Comparison of ENCODE assay signal across 6 cellular contexts in genomic region chr15:26640601-26641000, GRCh38.
"Had no signal": no experiment of that assay in that cellular context is flagged by ENCODE, and none has a peak within 500 bp of the region (broad histone marks: within the 10 kb centered on the region; RNA-seq: fewer than 3 reads in every experiment).

No MANE protein-coding gene starts in this region.

- H3K4me3 ChIP-seq: GM23248, K562 had no signal

- H3K27ac ChIP-seq: GM23248 had no signal

- H3K9ac ChIP-seq: GM23248 had no signal

- H3K4me3 Mint-ChIP-seq: H9 had no signal

- DNase-seq: GM23248, H9, HCEC 1CT, IMR-90, KG1 had no signal

- ATAC-seq: K562 had no signal

- H3K9me3 Mint-ChIP-seq: H9 had no signal
